In genomic region chr3:160707187-160707789, GRCh38 we compare ENCODE assay signal across 10 cellular contexts. TPM values are rescaled to one million over a fixed set of nuclear protein-coding genes. Genes with fewer than 3 reads are reported as not detected.
DNase-seq lines count a peak whose midpoint lies in the region; ATAC-seq and TF ChIP-seq lines count a peak whose summit lies in the region.
"Had no signal": no experiment of that assay in that cellular context is flagged by ENCODE, and none has a peak within 500 bp of the region (broad histone marks: within the 10 kb centered on the region; RNA-seq: fewer than 3 reads in every experiment).

No MANE protein-coding gene starts in this region.

- no peak overlapping the region for H3K4me3 Mint-ChIP-seq in nephron progenitor cell
- H3K4me3 Mint-ChIP-seq: activated T-cell treated with anti-CD3 and anti-CD28 coated beads, Interleukin-2, amount 50 U/mL, for 4 hours had no signal

- intact Hi-C loops in esophagus muscularis mucosa (cut with DNase I), result no loop called here

- no peaks in the 10 kb centered on the region for H3K4me1 Mint-ChIP-seq in nephron progenitor cell

- H3K27ac ChIP-seq in esophagus muscularis mucosa (replicated peaks in 1 of 4), result no peak overlapping the region
- H3K27ac ChIP-seq: BLaER1 treated with 17β-estradiol and CSF1 and Interleukin-3, amounts not matched to agents 10 nM and 100 nM had no signal

- peak; percentile 36 to 55 for DNase-seq in SHP77 (lab: John Stamatoyannopoulos, UW)
- DNase-seq in SHP77 treated with DMSO at 0.1 percent for 48 hours (lab: John Stamatoyannopoulos, UW), result no peak
- DNase-seq in HAP-1 (ENCODE audit: low spot score in 2 of 2), result peak; percentile 41 to 61
- peak; percentile 77 for DNase-seq in NCI-H1694 treated with DMSO at 0.1 percent for 48 hours (lab: John Stamatoyannopoulos, UW)
- DNase-seq in T-helper 9 cell, result peak; percentile 1
- DNase-seq in esophagus muscularis mucosa (ENCODE audit: extremely low spot score), result no peak
- peak; percentile 16 for DNase-seq in nephron progenitor cell
- DNase-seq: activated T-cell treated with anti-CD3 and anti-CD28 coated beads, Interleukin-2, amount 50 U/mL, for 4 hours had no signal

- WGBS in esophagus muscularis mucosa, result 24% methylated on average over 4 of the region's 4 CpGs

- H3K27ac Mint-ChIP-seq in nephron progenitor cell, result no peak overlapping the region

- in situ Hi-C loops in HAP-1 (cut with MboI; ENCODE audit: low sequenced_read_pairs), result loop anchor here (25.0 kb wide), 1 partner anchor 705 kb away; no protein-coding TSS in a partner anchor

- no peaks in the 10 kb centered on the region for H3K36me3 ChIP-seq in HAP-1 (replicated peaks)
- H3K36me3 ChIP-seq in esophagus muscularis mucosa, result no peaks in the 10 kb centered on the region
- H3K36me3 ChIP-seq: BLaER1 treated with 17β-estradiol and CSF1 and Interleukin-3, amounts not matched to agents 10 nM and 100 nM had no signal

- H3K4me1 ChIP-seq in HAP-1 (peaks cover 5% of the 10 kb centered on the region), esophagus muscularis mucosa (no peaks in the 10 kb centered on the region)
- H3K4me1 ChIP-seq: BLaER1 treated with 17β-estradiol and CSF1 and Interleukin-3, amounts not matched to agents 10 nM and 100 nM had no signal

- TF ChIP-seq CTCF in esophagus muscularis mucosa (IDR thresholded peaks at IDR 0.05) (peak; percentile 59 to 68 (median 66)), nephron progenitor cell (IDR thresholded peaks at IDR 0.05) (peak; percentile 64)

- H3K4me3 ChIP-seq in HAP-1, result no peak overlapping the region
- H3K4me3 ChIP-seq in esophagus muscularis mucosa, result no peak overlapping the region
- H3K4me3 ChIP-seq: BLaER1 treated with 17β-estradiol and CSF1 and Interleukin-3, amounts not matched to agents 10 nM and 100 nM had no signal

- TF ChIP-seq EP300 in esophagus muscularis mucosa (IDR thresholded peaks at IDR 0.05), result no peak

- no peaks in the 10 kb centered on the region for H3K36me3 Mint-ChIP-seq in nephron progenitor cell (ENCODE audit: low read depth)

- H3K9me3 Mint-ChIP-seq in nephron progenitor cell, result no peaks in the 10 kb centered on the region
- H3K9me3 Mint-ChIP-seq: activated T-cell treated with anti-CD3 and anti-CD28 coated beads, Interleukin-2, amount 50 U/mL, for 4 hours had no signal

- H3K27me3 Mint-ChIP-seq in nephron progenitor cell (ENCODE audit: low read depth, poor library complexity), result peaks cover 4% of the 10 kb centered on the region

- ATAC-seq in HG03521 (IDR thresholded peaks at IDR 0.05; ENCODE audit: unreplicated experiment), result no peak

- H3K9me3 ChIP-seq in HAP-1 (no peaks in the 10 kb centered on the region), esophagus muscularis mucosa (no peaks in the 10 kb centered on the region)

- H3K27me3 ChIP-seq in HAP-1 (ENCODE audit: low read depth) (no peaks in the 10 kb centered on the region), esophagus muscularis mucosa (no peaks in the 10 kb centered on the region)
- H3K27me3 ChIP-seq: BLaER1 treated with 17β-estradiol and CSF1 and Interleukin-3, amounts not matched to agents 10 nM and 100 nM had no signal

- no peak for TF ChIP-seq POLR2A in esophagus muscularis mucosa (IDR thresholded peaks at IDR 0.05; ENCODE audit: low read depth)

RNA-seq across cellular contexts. Expression of gene ARL14, which starts 30.3 kb away (rescaled TPM):
- total RNA-seq in esophagus muscularis mucosa, result not detected
- total RNA-seq: activated T-cell treated with anti-CD3 and anti-CD28 coated beads, Interleukin-2, amount 50 U/mL, for 4 hours had no signal

RNA-seq across cellular contexts. Expression of gene PPM1L, which starts 48.7 kb away (rescaled TPM):
- 10 to 100 TPM; 30.8 to 88.1 (median 52.7) TPM for total RNA-seq in esophagus muscularis mucosa

Comparison
In these comparisons a context has a peak if more than half of its experiments do, and no peak if none do; other contexts are left out.
1. DNase-seq: peak in SHP77 (2 of 2), HAP-1 (2 of 2), NCI-H1694 treated with DMSO at 0.1 percent for 48 hours (single experiment), T-helper 9 cell (single experiment) and nephron progenitor cell (single experiment); none in SHP77 treated with DMSO at 0.1 percent for 48 hours (single experiment) and esophagus muscularis mucosa (single experiment).